Comparison of ENCODE assay signal across 12 cellular contexts in genomic region chr3:115986555-115987207, GRCh38.
A peak's percentile ranks its signal among the peaks of the same experiment; 100 is the strongest.
DNase-seq lines count a peak whose midpoint lies in the region; ATAC-seq and TF ChIP-seq lines count a peak whose summit lies in the region.
"Had no signal": no experiment of that assay in that cellular context is flagged by ENCODE, and none has a peak within 500 bp of the region (broad histone marks: within the 10 kb centered on the region; RNA-seq: fewer than 3 reads in every experiment).

No MANE protein-coding gene starts in this region.

- 82 to 83% methylated on average over 2 of the region's 2 CpGs for WGBS in esophagus squamous epithelium, 2 donors
- 78 to 87% methylated on average over 2 of the region's 2 CpGs for WGBS in body of pancreas, 2 donors

- no peak for ATAC-seq in natural killer cell treated with Interleukin-12 subunit alpha and Interleukin-12 subunit beta and Interleukin-15 and Interleukin-18, amount 100 ng/mL, for 72 hours
- ATAC-seq in body of pancreas (no peak), GM18867 (IDR thresholded peaks at IDR 0.05; ENCODE audit: unreplicated experiment) (no peak)
- ATAC-seq: stimulated activated naive B cell treated with anti-CD40 and anti-IgM and Interleukin-4, amounts not matched to agents 10 μg/mL and 1 μg/mL and 100 μg/mL, for 72 hours had no signal

- H3K4me2 ChIP-seq in OCI-LY1 (ENCODE audit: low read length) = no peak overlapping the region

- no peaks in the 10 kb centered on the region for H3K27me3 Mint-ChIP-seq in natural killer cell treated with Interleukin-12 subunit alpha and Interleukin-12 subunit beta and Interleukin-15 and Interleukin-18, amount 100 ng/mL, for 72 hours

- H3K4me3 Mint-ChIP-seq in natural killer cell treated with Interleukin-12 subunit alpha and Interleukin-12 subunit beta and Interleukin-15 and Interleukin-18, amount 100 ng/mL, for 72 hours = no peak overlapping the region
- H3K4me3 Mint-ChIP-seq: stimulated activated naive B cell treated with anti-CD40 and anti-IgM and Interleukin-4, amounts not matched to agents 10 μg/mL and 1 μg/mL and 100 μg/mL, for 72 hours had no signal

- no peak overlapping the region for H3K27ac Mint-ChIP-seq in natural killer cell treated with Interleukin-12 subunit alpha and Interleukin-12 subunit beta and Interleukin-15 and Interleukin-18, amount 100 ng/mL, for 72 hours
- H3K27ac Mint-ChIP-seq: stimulated activated naive B cell treated with anti-CD40 and anti-IgM and Interleukin-4, amounts not matched to agents 10 μg/mL and 1 μg/mL and 100 μg/mL, for 72 hours had no signal

- no peaks in the 10 kb centered on the region for H3K36me3 Mint-ChIP-seq in natural killer cell treated with Interleukin-12 subunit alpha and Interleukin-12 subunit beta and Interleukin-15 and Interleukin-18, amount 100 ng/mL, for 72 hours
- H3K36me3 Mint-ChIP-seq: stimulated activated naive B cell treated with anti-CD40 and anti-IgM and Interleukin-4, amounts not matched to agents 10 μg/mL and 1 μg/mL and 100 μg/mL, for 72 hours had no signal

- H3K36me3 ChIP-seq in OCI-LY1 (ENCODE audit: insufficient read depth, low read length) (no peaks in the 10 kb centered on the region), esophagus squamous epithelium (no peaks in the 10 kb centered on the region), body of pancreas (replicated peaks in 1 of 2; ENCODE audit: insufficient read depth in 1 of 2, low read depth in 2 of 2) (no peaks in the 10 kb centered on the region)
- H3K36me3 ChIP-seq: neutrophil had no signal

- TF ChIP-seq POLR2A in esophagus squamous epithelium (IDR thresholded peaks at IDR 0.05) = no peak
- TF ChIP-seq POLR2A in body of pancreas (IDR thresholded peaks at IDR 0.05) = no peak

- no peaks in the 10 kb centered on the region for H3K4me1 ChIP-seq in OCI-LY1 (ENCODE audit: insufficient read depth, low read length, severe bottlenecking)
- no peaks in the 10 kb centered on the region for H3K4me1 ChIP-seq in esophagus squamous epithelium
- H3K4me1 ChIP-seq in body of pancreas = no peaks in the 10 kb centered on the region

- H3K27ac ChIP-seq in OCI-LY1 (ENCODE audit: low read depth, low read length, poor library complexity, severe bottlenecking) (no peak overlapping the region), esophagus squamous epithelium (no peak overlapping the region), body of pancreas (no peak overlapping the region)
- H3K27ac ChIP-seq: dorsolateral prefrontal cortex, neutrophil had no signal

- DNase-seq in AG09319 (ENCODE audit: extremely low read depth, low read depth) (no peak), GM12865 (ENCODE audit: low read depth) (peak; percentile 11), fibroblast of the aortic adventitia (ENCODE audit: low read depth) (peak; percentile 33), esophagus squamous epithelium (lab: John Stamatoyannopoulos, UW) (no peak), body of pancreas (no peak)
- no peak for DNase-seq in natural killer cell treated with Interleukin-12 subunit alpha and Interleukin-12 subunit beta and Interleukin-15 and Interleukin-18, amount 100 ng/mL, for 72 hours (ENCODE audit: low spot score)
- DNase-seq: dorsolateral prefrontal cortex; stimulated activated naive B cell treated with anti-CD40 and anti-IgM and Interleukin-4, amounts not matched to agents 10 μg/mL and 1 μg/mL and 100 μg/mL, for 72 hours; T1000 had no signal

- no peaks in the 10 kb centered on the region for H4K20me1 ChIP-seq in OCI-LY1 (ENCODE audit: insufficient read depth, low read length)

- H3K9me3 ChIP-seq in OCI-LY1 (ENCODE audit: low read length) (no peaks in the 10 kb centered on the region), esophagus squamous epithelium (no peaks in the 10 kb centered on the region), body of pancreas (no peaks in the 10 kb centered on the region)
- H3K9me3 ChIP-seq: neutrophil had no signal

- peaks cover 10% of the 10 kb centered on the region for H3K9me3 Mint-ChIP-seq in natural killer cell treated with Interleukin-12 subunit alpha and Interleukin-12 subunit beta and Interleukin-15 and Interleukin-18, amount 100 ng/mL, for 72 hours

- no peaks in the 10 kb centered on the region for H3K9me2 ChIP-seq in OCI-LY1 (ENCODE audit: low read depth, low read length)

- TF ChIP-seq CTCF in AG09319 (IDR thresholded peaks at IDR 0.05; ENCODE audit: low read depth, low read length) (peak; percentile 18), GM12865 (IDR thresholded peaks at IDR 0.05; ENCODE audit: insufficient read depth, low read depth, low read length, missing control alignments) (peak; percentile 36), OCI-LY1 (IDR thresholded peaks at IDR 0.05; ENCODE audit: low read length) (peak; percentile 29; the same call in 1 of the 2 replicates), fibroblast of the aortic adventitia (IDR thresholded peaks at IDR 0.05; ENCODE audit: insufficient read depth, low read length) (peak; percentile 31), esophagus squamous epithelium (IDR thresholded peaks at IDR 0.05) (peak in 2 of 6 experiments; percentile 10 to 40), body of pancreas (IDR thresholded peaks at IDR 0.05) (no peak)

- H3K4me3 ChIP-seq in GM12865 (ENCODE audit: low read depth, low read length) (no peak overlapping the region), OCI-LY1 (ENCODE audit: low read depth, low read length, poor library complexity, severe bottlenecking) (no peak overlapping the region), fibroblast of the aortic adventitia (ENCODE audit: low read depth, low read length) (no peak overlapping the region), esophagus squamous epithelium (no peak overlapping the region), body of pancreas (no peak overlapping the region)
- H3K4me3 ChIP-seq: dorsolateral prefrontal cortex had no signal

- no peaks in the 10 kb centered on the region for H3K4me1 Mint-ChIP-seq in natural killer cell treated with Interleukin-12 subunit alpha and Interleukin-12 subunit beta and Interleukin-15 and Interleukin-18, amount 100 ng/mL, for 72 hours (ENCODE audit: low read depth in 2 of 2)
- H3K4me1 Mint-ChIP-seq: stimulated activated naive B cell treated with anti-CD40 and anti-IgM and Interleukin-4, amounts not matched to agents 10 μg/mL and 1 μg/mL and 100 μg/mL, for 72 hours had no signal

- no peak overlapping the region for H3K9ac ChIP-seq in OCI-LY1 (ENCODE audit: low read length)

- no peak overlapping the region for H2AFZ ChIP-seq in OCI-LY1 (ENCODE audit: low read length)

- H3K79me2 ChIP-seq in OCI-LY1 (ENCODE audit: insufficient read depth, low read length) = no peaks in the 10 kb centered on the region

- H3K27me3 ChIP-seq in OCI-LY1 (ENCODE audit: insufficient read depth, low read length) (no peaks in the 10 kb centered on the region), esophagus squamous epithelium (no peaks in the 10 kb centered on the region), body of pancreas (no peaks in the 10 kb centered on the region)
- H3K27me3 ChIP-seq: dorsolateral prefrontal cortex, neutrophil had no signal

- intact Hi-C loops in esophagus squamous epithelium (cut with DNase I) (no loop called here), body of pancreas (cut with DNase I) (no loop called here)

- H3F3A ChIP-seq in OCI-LY1 (ENCODE audit: insufficient read depth, low read length) = no peaks in the 10 kb centered on the region

Comparison
In these comparisons a context has a peak if more than half of its experiments do, and no peak if none do; other contexts are left out.
1. DNase-seq: peak in GM12865 (single experiment) and fibroblast of the aortic adventitia (single experiment); none in AG09319 (single experiment), esophagus squamous epithelium (single experiment), natural killer cell treated with Interleukin-12 subunit alpha and Interleukin-12 subunit beta and Interleukin-15 and Interleukin-18, amount 100 ng/mL, for 72 hours (single experiment) and body of pancreas (0 of 4).
2. CTCF ChIP-seq: peak in AG09319 (single experiment), GM12865 (single experiment), OCI-LY1 (single experiment) and fibroblast of the aortic adventitia (single experiment); none in body of pancreas (0 of 7).